8 cellular contexts compared by ENCODE assay signal in the genomic region with DNA sequence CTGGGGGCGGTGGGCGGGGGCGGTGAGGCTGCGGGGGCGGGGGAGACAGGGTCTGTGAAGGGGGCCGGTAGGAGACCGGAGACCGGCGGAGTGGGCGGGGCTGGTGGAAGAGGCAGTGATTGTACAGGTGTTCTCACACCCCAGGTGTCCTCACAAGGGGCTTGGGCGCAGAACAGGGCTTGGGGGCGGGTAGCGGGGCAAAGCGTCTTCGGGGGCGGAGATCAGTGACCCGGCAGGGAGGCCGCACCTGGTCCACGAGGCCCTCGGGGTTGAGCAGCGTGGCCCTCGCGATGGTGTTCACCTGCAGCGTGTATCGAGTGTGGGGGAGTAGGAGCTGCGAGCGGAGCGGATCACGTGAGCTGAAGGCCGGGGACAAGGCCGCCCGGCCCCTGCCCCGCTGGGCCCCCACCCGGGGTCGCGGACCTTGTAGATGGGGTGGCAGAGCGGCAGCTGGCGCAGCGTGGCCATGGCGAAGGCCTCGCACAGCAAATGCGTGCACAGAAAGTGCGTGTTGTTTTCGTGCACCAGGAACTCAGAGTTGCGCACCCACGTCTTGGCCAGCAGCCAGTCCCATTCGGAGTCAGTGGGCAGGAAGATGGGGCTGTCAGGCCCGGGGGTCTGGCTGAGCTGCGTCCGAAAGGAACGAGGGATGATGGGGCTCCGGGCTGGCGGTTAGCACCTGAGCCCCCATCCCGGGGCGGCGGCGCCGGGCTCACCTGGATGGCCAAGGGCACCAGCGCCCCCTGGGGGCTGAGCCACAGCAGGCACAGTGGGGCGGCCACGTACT. TPM values are rescaled to one million over a fixed set of nuclear protein-coding genes. Genes with fewer than 3 reads are reported as not detected.
A peak's percentile ranks its signal among the peaks of the same experiment; 100 is the strongest.
DNase-seq lines count a peak whose midpoint lies in the region; ATAC-seq and TF ChIP-seq lines count a peak whose summit lies in the region.

No MANE protein-coding gene starts in this region.

- no peaks in the 10 kb centered on the region for H3K9me3 Mint-ChIP-seq in activated CD8-positive, alpha-beta T cell treated with anti-CD3 and anti-CD28 coated beads, Interleukin-2, amount 10 ng/mL, durations not matched to agents 7 days and 5 days (ENCODE audit: insufficient read depth)
- H3K9me3 Mint-ChIP-seq in endodermal cell, result no peaks in the 10 kb centered on the region
- H3K9me3 Mint-ChIP-seq in naive thymus-derived CD8-positive, alpha-beta T cell, result no peaks in the 10 kb centered on the region

- H3K4me3 ChIP-seq in GM12864 (ENCODE audit: low read depth, low read length) (no peak overlapping the region; the same call in 1 of the 2 replicates), endodermal cell (ENCODE audit: low read length) (peak overlapping the region; percentile 76), subcutaneous abdominal adipose tissue (ENCODE audit: low read depth in 1 of 5, low read length in 5 of 5) (peak overlapping the region in 3 of 5 donors; percentile 21 to 50 (median 26))

- H3K27ac ChIP-seq in endodermal cell (ENCODE audit: low read depth, low read length) (no peak overlapping the region), subcutaneous abdominal adipose tissue (ENCODE audit: low read depth, low read length) (no peak overlapping the region)

- H3K4me3 Mint-ChIP-seq in activated CD8-positive, alpha-beta T cell treated with anti-CD3 and anti-CD28 coated beads, Interleukin-2, amount 10 ng/mL, durations not matched to agents 7 days and 5 days, result peak overlapping the region; percentile 41
- H3K4me3 Mint-ChIP-seq in endodermal cell, result peak overlapping the region; percentile 56
- H3K4me3 Mint-ChIP-seq in naive thymus-derived CD8-positive, alpha-beta T cell, result peak overlapping the region; percentile 36 to 84 (median 67)

- CTCF ChIA-PET in activated CD8-positive, alpha-beta T cell treated with anti-CD3 and anti-CD28 coated beads, Interleukin-2, amount 10 ng/mL, durations not matched to agents 7 days and 5 days (lab: Charles Lee), result interaction anchor here (0.7 to 12.5 kb wide), 29 partner anchors 9 to 430 kb away, joined by 3 to 174 read pairs (median 5); a partner anchor contains a TSS

- H3K9ac ChIP-seq in endodermal cell (ENCODE audit: extremely low read depth, low read length, poor library complexity, severe bottlenecking), result no peak overlapping the region
- no peak overlapping the region for H3K9ac ChIP-seq in subcutaneous abdominal adipose tissue (ENCODE audit: low read length in 5 of 5)

- POLR2A ChIA-PET in activated CD8-positive, alpha-beta T cell treated with anti-CD3 and anti-CD28 coated beads, Interleukin-2, amount 10 ng/mL, durations not matched to agents 7 days and 5 days (lab: Charles Lee), result interaction anchor here (0.6 to 1.3 kb wide), 4 partner anchors 63 to 423 kb away, joined by 3 to 9 read pairs (median 3); no protein-coding TSS in a partner anchor
- POLR2A ChIA-PET in naive thymus-derived CD8-positive, alpha-beta T cell (lab: Charles Lee), result interaction anchor here (0.7 to 3.7 kb wide), 12 partner anchors 9 to 112 kb away, joined by 3 to 32 read pairs (median 4); a partner anchor contains a TSS

- H3K9me3 ChIP-seq in endodermal cell (ENCODE audit: control insufficient read depth, low read length) (no peaks in the 10 kb centered on the region), subcutaneous abdominal adipose tissue (ENCODE audit: control insufficient read depth in 5 of 5, low read length in 5 of 5) (no peaks in the 10 kb centered on the region)

- 12 to 25% methylated on average over 14 to 56 of the region's 61 CpGs for WGBS in endodermal cell (ENCODE audit: insufficient coverage in 1 of 2, insufficient read length in 1 of 2), 2 experiments

- peaks cover 34% of the 10 kb centered on the region for H3K27me3 Mint-ChIP-seq in activated CD8-positive, alpha-beta T cell treated with anti-CD3 and anti-CD28 coated beads, Interleukin-2, amount 10 ng/mL, durations not matched to agents 7 days and 5 days (ENCODE audit: low read depth)
- H3K27me3 Mint-ChIP-seq in endodermal cell (ENCODE audit: insufficient read depth), result peaks cover 86% of the 10 kb centered on the region
- peaks cover 8 to 25% (median 18%) of the 10 kb centered on the region in 5 donors for H3K27me3 Mint-ChIP-seq in naive thymus-derived CD8-positive, alpha-beta T cell

- ATAC-seq in activated CD8-positive, alpha-beta T cell treated with anti-CD3 and anti-CD28 coated beads, Interleukin-2, amount 10 ng/mL, durations not matched to agents 7 days and 5 days, result peak; percentile 98
- peak; percentile 98 to 99 for ATAC-seq in naive thymus-derived CD8-positive, alpha-beta T cell
- ATAC-seq in HG02970 (IDR thresholded peaks at IDR 0.05; ENCODE audit: low FRiP score, unreplicated experiment), result no peak

- DNase-seq in GM12864 (ENCODE audit: low read depth), result no peak
- DNase-seq in NCI-H146 treated with DMSO at 0.1 percent for 48 hours (lab: John Stamatoyannopoulos, UW; ENCODE audit: unreplicated experiment), result peak; percentile 14
- peak; percentile 81 for DNase-seq in activated CD8-positive, alpha-beta T cell treated with anti-CD3 and anti-CD28 coated beads, Interleukin-2, amount 10 ng/mL, durations not matched to agents 7 days and 5 days
- peak; percentile 96 for DNase-seq in endodermal cell
- DNase-seq in naive thymus-derived CD8-positive, alpha-beta T cell, result peak; percentile 72 to 94 (median 84)
- DNase-seq in mucosa of gallbladder (ENCODE audit: low spot score), result no peak

- H3K4me1 ChIP-seq in endodermal cell (ENCODE audit: control insufficient read depth, insufficient read depth, low read length) (no peaks in the 10 kb centered on the region), subcutaneous abdominal adipose tissue (ENCODE audit: control insufficient read depth in 5 of 5, insufficient read depth in 5 of 5, low read length in 5 of 5) (peaks cover 0 to 8% (median 8%) of the 10 kb centered on the region in 5 donors)

- peaks cover 13% of the 10 kb centered on the region for H3K4me1 Mint-ChIP-seq in activated CD8-positive, alpha-beta T cell treated with anti-CD3 and anti-CD28 coated beads, Interleukin-2, amount 10 ng/mL, durations not matched to agents 7 days and 5 days (ENCODE audit: low read depth)
- peaks cover 2% of the 10 kb centered on the region for H3K4me1 Mint-ChIP-seq in endodermal cell
- peaks cover 0 to 8% (median 6%) of the 10 kb centered on the region in 4 donors for H3K4me1 Mint-ChIP-seq in naive thymus-derived CD8-positive, alpha-beta T cell

- H3K27me3 ChIP-seq in endodermal cell (ENCODE audit: control insufficient read depth, insufficient read depth, low read length, poor library complexity, severe bottlenecking), result peaks cover 75% of the 10 kb centered on the region
- H3K27me3 ChIP-seq in subcutaneous abdominal adipose tissue (ENCODE audit: control insufficient read depth in 5 of 5, insufficient read depth in 4 of 5, low read length in 5 of 5), result peaks cover 48 to 64% (median 50%) of the 10 kb centered on the region in 5 donors

- TF ChIP-seq CTCF in GM12864 (IDR thresholded peaks at IDR 0.05; ENCODE audit: low read depth, low read length, missing control alignments) (peak; percentile 93), endodermal cell (conservative IDR thresholded peaks at IDR 0.05) (peak; percentile 99)

- no peak overlapping the region for H3K27ac Mint-ChIP-seq in activated CD8-positive, alpha-beta T cell treated with anti-CD3 and anti-CD28 coated beads, Interleukin-2, amount 10 ng/mL, durations not matched to agents 7 days and 5 days
- no peak overlapping the region for H3K27ac Mint-ChIP-seq in endodermal cell
- peak overlapping the region in 6 of 10 donors; percentile 38 to 89 (median 69) for H3K27ac Mint-ChIP-seq in naive thymus-derived CD8-positive, alpha-beta T cell

- no peaks in the 10 kb centered on the region for H3K36me3 ChIP-seq in endodermal cell (ENCODE audit: control insufficient read depth, insufficient read depth, low read length)
- H3K36me3 ChIP-seq in subcutaneous abdominal adipose tissue (ENCODE audit: control insufficient read depth in 5 of 5, insufficient read depth in 5 of 5, low read length in 5 of 5), result no peaks in the 10 kb centered on the region

- H3K36me3 Mint-ChIP-seq in activated CD8-positive, alpha-beta T cell treated with anti-CD3 and anti-CD28 coated beads, Interleukin-2, amount 10 ng/mL, durations not matched to agents 7 days and 5 days (ENCODE audit: low read depth), result no peaks in the 10 kb centered on the region
- no peaks in the 10 kb centered on the region for H3K36me3 Mint-ChIP-seq in endodermal cell (ENCODE audit: low read depth)
- no peaks in the 10 kb centered on the region for H3K36me3 Mint-ChIP-seq in naive thymus-derived CD8-positive, alpha-beta T cell

RNA-seq across cellular contexts. Expression of a gene that starts 8.5 kb away (rescaled TPM):
- not detected for total RNA-seq in activated CD8-positive, alpha-beta T cell treated with anti-CD3 and anti-CD28 coated beads, Interleukin-2, amount 10 ng/mL, durations not matched to agents 7 days and 5 days
- total RNA-seq in endodermal cell (under 1 TPM; 0.13 to 0.49 TPM), mucosa of gallbladder (not detected)
- not detected for polyA plus RNA-seq in endodermal cell (2013, experiment 1 of 2)
- not detected for polyA plus RNA-seq in endodermal cell (2013, experiment 2 of 2)
- under 1 TPM; 0.18 to 0.52 TPM for total RNA-seq in naive thymus-derived CD8-positive, alpha-beta T cell
- under 1 TPM in 1 of 3 donors, not detected in 2; 0.13 TPM for polyA plus RNA-seq in naive thymus-derived CD8-positive, alpha-beta T cell

RNA-seq across cellular contexts. Expression of a gene that starts 14.0 kb away (rescaled TPM):
- total RNA-seq in activated CD8-positive, alpha-beta T cell treated with anti-CD3 and anti-CD28 coated beads, Interleukin-2, amount 10 ng/mL, durations not matched to agents 7 days and 5 days, result under 1 TPM in 1 of 2 experiments, not detected in 1; 0.29 TPM
- total RNA-seq in endodermal cell (1 to 10 TPM in 1 of 2 donors, under 1 TPM in 1; 0.40 to 2.2 TPM), mucosa of gallbladder (0.78 TPM)
- polyA plus RNA-seq in endodermal cell (2013, experiment 1 of 2), result 0.89 TPM
- polyA plus RNA-seq in endodermal cell (2013, experiment 2 of 2), result 0.87 TPM
- total RNA-seq in naive thymus-derived CD8-positive, alpha-beta T cell, result under 1 TPM in 1 of 2 experiments, not detected in 1; 0.30 TPM
- not detected for polyA plus RNA-seq in naive thymus-derived CD8-positive, alpha-beta T cell

RNA-seq across cellular contexts. Expression of a gene that starts 22.3 kb away (rescaled TPM):
- total RNA-seq in activated CD8-positive, alpha-beta T cell treated with anti-CD3 and anti-CD28 coated beads, Interleukin-2, amount 10 ng/mL, durations not matched to agents 7 days and 5 days, result under 1 TPM; 0.26 to 0.47 TPM
- total RNA-seq in endodermal cell (1 to 10 TPM in 1 of 2 donors, under 1 TPM in 1; 0.95 to 1.2 TPM), mucosa of gallbladder (0.43 TPM)
- polyA plus RNA-seq in endodermal cell (2013, experiment 1 of 2), result 0.68 TPM
- polyA plus RNA-seq in endodermal cell (2013, experiment 2 of 2), result 0.46 TPM
- 1 to 10 TPM in 1 of 2 experiments, under 1 TPM in 1; 0.80 to 1.5 TPM for total RNA-seq in naive thymus-derived CD8-positive, alpha-beta T cell
- 1 to 10 TPM in 2 of 3 donors, under 1 TPM in 1; 0.82 to 2.3 (median 1.7) TPM for polyA plus RNA-seq in naive thymus-derived CD8-positive, alpha-beta T cell

RNA-seq across cellular contexts. Expression of a gene that starts 42.3 kb away (rescaled TPM):
- 10 to 100 TPM; 35.0 to 38.1 TPM for total RNA-seq in activated CD8-positive, alpha-beta T cell treated with anti-CD3 and anti-CD28 coated beads, Interleukin-2, amount 10 ng/mL, durations not matched to agents 7 days and 5 days
- 10 to 100 TPM; 38.3 to 53.7 TPM for total RNA-seq in endodermal cell
- 24.2 TPM for polyA plus RNA-seq in endodermal cell (2013, experiment 1 of 2)
- 19.0 TPM for polyA plus RNA-seq in endodermal cell (2013, experiment 2 of 2)
- total RNA-seq in naive thymus-derived CD8-positive, alpha-beta T cell, result 100 to 1,000 TPM; 148 to 153 TPM
- polyA plus RNA-seq in naive thymus-derived CD8-positive, alpha-beta T cell, result 10 to 100 TPM in 2 of 3 donors, 1 to 10 TPM in 1; 6.1 to 11.4 (median 10.7) TPM
- 123 TPM for total RNA-seq in mucosa of gallbladder

RNA-seq across cellular contexts. Expression of a gene that starts 52.9 kb away (rescaled TPM):
- 10 to 100 TPM; 56.3 to 56.7 TPM for total RNA-seq in activated CD8-positive, alpha-beta T cell treated with anti-CD3 and anti-CD28 coated beads, Interleukin-2, amount 10 ng/mL, durations not matched to agents 7 days and 5 days
- total RNA-seq in endodermal cell, result 10 to 100 TPM; 32.1 to 32.2 TPM
- 57.3 TPM for polyA plus RNA-seq in endodermal cell (2013, experiment 1 of 2)
- polyA plus RNA-seq in endodermal cell (2013, experiment 2 of 2), result 46.3 TPM
- total RNA-seq in naive thymus-derived CD8-positive, alpha-beta T cell, result 100 to 1,000 TPM; 219 to 238 TPM
- polyA plus RNA-seq in naive thymus-derived CD8-positive, alpha-beta T cell, result 10 to 100 TPM; 50.4 to 84.2 (median 64.4) TPM
- 73.8 TPM for total RNA-seq in mucosa of gallbladder

Comparison
In these comparisons a context has a peak if more than half of its experiments do, and no peak if none do; other contexts are left out.
1. DNase-seq: peak in NCI-H146 treated with DMSO at 0.1 percent for 48 hours (single experiment), activated CD8-positive, alpha-beta T cell treated with anti-CD3 and anti-CD28 coated beads, Interleukin-2, amount 10 ng/mL, durations not matched to agents 7 days and 5 days (single experiment), endodermal cell (single experiment) and naive thymus-derived CD8-positive, alpha-beta T cell (10 of 10); none in GM12864 (single experiment) and mucosa of gallbladder (single experiment).
2. H3K27ac Mint-ChIP-seq: peak in naive thymus-derived CD8-positive, alpha-beta T cell (6 of 10); none in activated CD8-positive, alpha-beta T cell treated with anti-CD3 and anti-CD28 coated beads, Interleukin-2, amount 10 ng/mL, durations not matched to agents 7 days and 5 days (single experiment) and endodermal cell (single experiment).
3. Peak in every context shown above with its lines, with median percentiles within 50 percentile points of each other: H3K4me3 Mint-ChIP-seq.